ENCODE assay signal across 18 cellular contexts in genomic region chr1:110320168-110320518, GRCh38. TPM values are rescaled to one million over a fixed set of nuclear protein-coding genes. Genes with fewer than 3 reads are reported as not detected.
DNase-seq lines count a peak whose midpoint lies in the region; ATAC-seq and TF ChIP-seq lines count a peak whose summit lies in the region.
"Had no signal": no experiment of that assay in that cellular context is flagged by ENCODE, and none has a peak within 500 bp of the region (broad histone marks: within the 10 kb centered on the region; RNA-seq: fewer than 3 reads in every experiment).

No MANE protein-coding gene starts in this region.

- no peaks in the 10 kb centered on the region for H3K36me3 ChIP-seq in HCT116 (ENCODE audit: control insufficient read depth in 1 of 2, insufficient read depth in 2 of 2, low read length in 2 of 2)
- no peaks in the 10 kb centered on the region for H3K36me3 ChIP-seq in mucosa of descending colon (ENCODE audit: low read depth)
- no peaks in the 10 kb centered on the region for H3K36me3 ChIP-seq in stomach
- H3K36me3 ChIP-seq in suprapubic skin, result no peaks in the 10 kb centered on the region

- H3K4me1 Mint-ChIP-seq in Calu3 (ENCODE audit: low read depth, unreplicated experiment), result peaks cover 9% of the 10 kb centered on the region
- H3K4me1 Mint-ChIP-seq: GM23338, IgD-negative memory B cell had no signal

- no peak overlapping the region for H3K9ac ChIP-seq in HCT116 (ENCODE audit: low read length)

- H3K9me3 ChIP-seq in HCT116 (ENCODE audit: control insufficient read depth in 1 of 2, insufficient read depth in 1 of 2, low read depth in 1 of 2, low read length in 2 of 2) (no peaks in the 10 kb centered on the region), mucosa of descending colon (no peaks in the 10 kb centered on the region), stomach (no peaks in the 10 kb centered on the region), suprapubic skin (no peaks in the 10 kb centered on the region)
- H3K9me3 ChIP-seq: Caco-2 had no signal

- no peak overlapping the region for H2AFZ ChIP-seq in HCT116 (ENCODE audit: low read depth, low read length, poor library complexity, severe bottlenecking)
- H2AFZ ChIP-seq: GM23338 had no signal

- CTCF ChIA-PET in HCT116 (lab: Charles Lee), result interaction anchor here (1.0 to 4.5 kb wide), 4 partner anchors 16 to 117 kb away, joined by 3 to 36 read pairs (median 3); no protein-coding TSS in a partner anchor
- CTCF ChIA-PET in Calu3 (lab: Charles Lee), result interaction anchor here (1.2 to 1.5 kb wide), 2 partner anchors 19 to 143 kb away, joined by 3 to 4 read pairs; partner anchors contain the start of gene RBM15

- H3K36me3 Mint-ChIP-seq in Calu3 (ENCODE audit: insufficient read depth, unreplicated experiment), result no peaks in the 10 kb centered on the region

- peak; percentile 30; the same call in 1 of the 2 replicates for ATAC-seq in HCT116
- ATAC-seq in esophagus mucosa, result peak; percentile 43
- peak; percentile 16 for ATAC-seq in mucosa of descending colon
- ATAC-seq: A549, GM23338 had no signal

- RAD21 ChIA-PET in HCT116 (lab: Charles Lee; ENCODE audit: low non-redundant PET in 1 of 2, low total read pairs in 2 of 2, uncharacterized antibody in 2 of 2, unreplicated experiment in 2 of 2), result no interaction called here

- no peaks in the 10 kb centered on the region for H3K9me2 ChIP-seq in HCT116 (ENCODE audit: insufficient read depth)

- TF ChIP-seq EP300 in stomach (IDR thresholded peaks at IDR 0.05), result no peak
- no peak for TF ChIP-seq EP300 in suprapubic skin (IDR thresholded peaks at IDR 0.05)

- no peak for DNase-seq in HCT116 (ENCODE audit: low read depth, low spot score)
- DNase-seq in mucosa of descending colon, result no peak
- no peak for DNase-seq in stomach
- DNase-seq in GOT3 (lab: John Stamatoyannopoulos, UW), result no peak
- DNase-seq in suprapubic skin (ENCODE audit: low spot score in 2 of 2), result no peak
- no peak for DNase-seq in Calu3
- DNase-seq: Caco-2; CD4-positive, alpha-beta T cell; DMS153; DMS79; GDM1; H7 had no signal

- no peak overlapping the region for H3K27ac ChIP-seq in HCT116 (ENCODE audit: low read depth, low read length)
- H3K27ac ChIP-seq in stomach, result peak overlapping the region in 3 of 5 donors; percentile 31 to 66 (median 46)
- H3K27ac ChIP-seq in suprapubic skin, result no peak overlapping the region
- H3K27ac ChIP-seq: 22Rv1, A549, C4-2B had no signal

- no peak for TF ChIP-seq CTCF in HCT116 (IDR thresholded peaks at IDR 0.05 in 2 of 3, conservative IDR thresholded peaks at IDR 0.05 in 1 of 3; ENCODE audit: borderline replicate concordance in 1 of 3, insufficient read depth in 1 of 3, low read depth in 2 of 3, low read length in 2 of 3)
- no peak for TF ChIP-seq CTCF in mucosa of descending colon (IDR thresholded peaks at IDR 0.05)
- no peak for TF ChIP-seq CTCF in stomach (IDR thresholded peaks at IDR 0.05)
- TF ChIP-seq CTCF in suprapubic skin (IDR thresholded peaks at IDR 0.05), result no peak
- TF ChIP-seq CTCF in Calu3 (IDR thresholded peaks at IDR 0.05; ENCODE audit: unreplicated experiment), result no peak

- H3K4me3 ChIP-seq in HCT116 (replicated peaks in 1 of 2; ENCODE audit: low read depth in 1 of 2, low read length in 2 of 2) (no peak overlapping the region), mucosa of descending colon (no peak overlapping the region), stomach (no peak overlapping the region), suprapubic skin (no peak overlapping the region)
- H3K4me3 ChIP-seq: A549, GM23338 had no signal

- TF ChIP-seq RAD21 in HCT116 (IDR thresholded peaks at IDR 0.05; ENCODE audit: low read depth), result no peak

- WGBS in stomach, 5 donors, result 64 to 78% (median 74%) methylated on average over 1 of the region's 1 CpG
- 100% methylated on average over 1 of the region's 1 CpG for WGBS in suprapubic skin

- H3K79me2 ChIP-seq in HCT116 (ENCODE audit: insufficient read depth, low read length), result no peaks in the 10 kb centered on the region

- H3K27me3 Mint-ChIP-seq in Calu3 (ENCODE audit: unreplicated experiment), result no peaks in the 10 kb centered on the region
- H3K27me3 Mint-ChIP-seq: CD4-positive, alpha-beta T cell; IgD-negative memory B cell had no signal

- BruUV-seq in HCT116 (replicated peaks; lab: Mats Ljungman, UMichigan) (no TSS peak), Calu3 (replicated peaks; lab: Mats Ljungman, UMichigan) (no TSS peak)

- H3K4me1 ChIP-seq in HCT116 (ENCODE audit: control insufficient read depth in 1 of 2, insufficient read depth in 2 of 2, low read length in 2 of 2) (peaks cover 7 to 11% of the 10 kb centered on the region in 2 experiments; a peak in 2 of 4 replicates), mucosa of descending colon (ENCODE audit: low read depth) (no peaks in the 10 kb centered on the region), stomach (no peaks in the 10 kb centered on the region), suprapubic skin (no peaks in the 10 kb centered on the region)
- H3K4me1 ChIP-seq: A549 had no signal

- H4K20me1 ChIP-seq in HCT116 (ENCODE audit: insufficient read depth), result no peaks in the 10 kb centered on the region

- no peak overlapping the region for H3K4me3 Mint-ChIP-seq in Calu3 (ENCODE audit: low read depth, unreplicated experiment)
- H3K4me3 Mint-ChIP-seq: CD4-positive, alpha-beta T cell; GM23338; IgD-negative memory B cell had no signal

- intact Hi-C loops in HCT116 (cut with micrococcal nuclease), result no loop called here
- intact Hi-C loops in mucosa of descending colon (cut with DNase I, micrococcal nuclease), result no loop called here
- intact Hi-C loops in stomach (cut with DNase I; ENCODE audit: low total_unique reads), result no loop called here
- intact Hi-C loops in Calu3 (cut with micrococcal nuclease; ENCODE audit: unreplicated experiment), result no loop called here

- TF ChIP-seq POLR2A in HCT116 (IDR thresholded peaks at IDR 0.05; ENCODE audit: borderline replicate concordance, extremely low read depth, insufficient read depth, insufficient read length) (no peak), stomach (IDR thresholded peaks at IDR 0.05) (no peak), suprapubic skin (IDR thresholded peaks at IDR 0.05) (no peak)

- H3K27me3 ChIP-seq in HCT116 (ENCODE audit: insufficient read depth, low read length) (no peaks in the 10 kb centered on the region), stomach (no peaks in the 10 kb centered on the region), suprapubic skin (no peaks in the 10 kb centered on the region)

- peak overlapping the region; percentile 37; the same call in 1 of the 2 replicates for H3K4me2 ChIP-seq in HCT116 (ENCODE audit: low read length)
- H3K4me2 ChIP-seq: A549, GM23338 had no signal

- no peak overlapping the region for H3K27ac Mint-ChIP-seq in Calu3 (ENCODE audit: unreplicated experiment)
- H3K27ac Mint-ChIP-seq: CD4-positive, alpha-beta T cell; GM23338; IgD-negative memory B cell had no signal

- no peaks in the 10 kb centered on the region for H3K9me3 Mint-ChIP-seq in Calu3 (ENCODE audit: low read depth, unreplicated experiment)
- H3K9me3 Mint-ChIP-seq: CD4-positive, alpha-beta T cell; GM23338; IgD-negative memory B cell had no signal

- POLR2A ChIA-PET in HCT116 (lab: Charles Lee), result interaction anchor here (1.1 kb wide), 1 partner anchor 19 kb away, joined by 3 read pairs; the partner anchor contains the start of gene RBM15

TF ChIP-seq in HCT116, 20 proteins besides CTCF, POLR2A, EP300 and RAD21 (continues in another document):
- TF ChIP-seq JUND (IDR thresholded peaks at IDR 0.05) (no peak), SP1 (IDR thresholded peaks at IDR 0.05; ENCODE audit: low read depth) (no peak), CBX3 (IDR thresholded peaks at IDR 0.05; ENCODE audit: low read depth) (no peak), ELF1 (IDR thresholded peaks at IDR 0.05; ENCODE audit: borderline replicate concordance, low read depth) (no peak), EZH2 (IDR thresholded peaks at IDR 0.05) (no peak), POLR2AphosphoS5 (IDR thresholded peaks at IDR 0.05; ENCODE audit: low read depth, low read length) (no peak), SIN3A (IDR thresholded peaks at IDR 0.05; ENCODE audit: low read depth) (no peak), ZFX (IDR thresholded peaks at IDR 0.05) (no peak), YY1 (IDR thresholded peaks at IDR 0.05; ENCODE audit: extremely low read depth, insufficient replicate concordance, low read depth, low read length) (no peak), SRF (IDR thresholded peaks at IDR 0.05; ENCODE audit: low read depth) (no peak), MAX (IDR thresholded peaks at IDR 0.05) (no peak), REST (IDR thresholded peaks at IDR 0.05; ENCODE audit: low read depth) (no peak)

RNA-seq across cellular contexts. Expression of gene RBM15, which starts 19.0 kb away (rescaled TPM):
- total RNA-seq in HCT116 (2021; ENCODE audit: unreplicated experiment) (44.0 TPM), esophagus mucosa (14.9 TPM), mucosa of descending colon (10 to 100 TPM; 24.1 to 29.0 (median 26.7) TPM), stomach (10 to 100 TPM; 29.0 to 58.6 (median 40.3) TPM), suprapubic skin (10 to 100 TPM; 27.4 to 51.2 (median 32.7) TPM), Calu3 (2022) (35.6 and 36.7 TPM in 2 replicates)
- 10.9 and 14.7 TPM in 2 replicates for polyA plus RNA-seq in HCT116 (2012)
- 1 to 10 TPM; 1.5 to 2.4 (median 2.1) TPM for polyA plus RNA-seq in stomach

Comparison
In these comparisons a context has a peak if more than half of its experiments do, and no peak if none do; other contexts are left out.
1. H3K27ac ChIP-seq: peak in stomach (3 of 5); none in HCT116 (single experiment) and suprapubic skin (single experiment).
2. Peak in every context shown above with its lines, with median percentiles within 50 percentile points of each other: ATAC-seq.